Comparison of ENCODE assay signal across 9 cellular contexts in genomic region chr1:205458777-205459566, GRCh38. TPM values are rescaled to one million over a fixed set of nuclear protein-coding genes. Genes with fewer than 3 reads are reported as not detected.
DNase-seq lines count a peak whose midpoint lies in the region; ATAC-seq and TF ChIP-seq lines count a peak whose summit lies in the region.
"Had no signal": no experiment of that assay in that cellular context is flagged by ENCODE, and none has a peak within 500 bp of the region (broad histone marks: within the 10 kb centered on the region; RNA-seq: fewer than 3 reads in every experiment).

No MANE protein-coding gene starts in this region.

- H3K4me3 Mint-ChIP-seq in naive thymus-derived CD4-positive, alpha-beta T cell, result peak overlapping the region in 1 of 10 donors; percentile 34

- H3K4me1 ChIP-seq in GM23248 (ENCODE audit: insufficient read depth), result no peaks in the 10 kb centered on the region
- H3K4me1 ChIP-seq in naive thymus-derived CD4-positive, alpha-beta T cell (ENCODE audit: control insufficient read depth in 2 of 2, insufficient read depth in 2 of 2, low read length in 2 of 2), result peaks cover 9 to 17% of the 10 kb centered on the region in 2 donors

- no peak overlapping the region for H3K27ac ChIP-seq in GM23248
- no peak overlapping the region for H3K27ac ChIP-seq in naive thymus-derived CD4-positive, alpha-beta T cell (ENCODE audit: low read depth, low read length)

- no peaks in the 10 kb centered on the region for H3K9me3 ChIP-seq in GM23248 (ENCODE audit: low read depth)
- H3K9me3 ChIP-seq in naive thymus-derived CD4-positive, alpha-beta T cell (ENCODE audit: control insufficient read depth in 2 of 3, low read length in 3 of 3), result no peaks in the 10 kb centered on the region

- H3K4me2 ChIP-seq in GM23248 (ENCODE audit: unreplicated experiment), result no peak overlapping the region

- no peaks in the 10 kb centered on the region for H3K79me2 ChIP-seq in GM23248 (ENCODE audit: insufficient read depth)

- intact Hi-C loops in naive thymus-derived CD4-positive, alpha-beta T cell (cut with micrococcal nuclease), result no loop called here

- no peaks in the 10 kb centered on the region for H3K9me2 ChIP-seq in GM23248 (ENCODE audit: insufficient read depth)

- no peak overlapping the region for H3K9ac ChIP-seq in GM23248

- H3K4me3 ChIP-seq in GM23248, result no peak overlapping the region
- no peak overlapping the region for H3K4me3 ChIP-seq in cardiac fibroblast (replicated peaks in 1 of 2; ENCODE audit: low read depth in 2 of 2, low read length in 2 of 2)
- H3K4me3 ChIP-seq in naive thymus-derived CD4-positive, alpha-beta T cell (ENCODE audit: low read length), result no peak overlapping the region

- H3K9me3 Mint-ChIP-seq in naive thymus-derived CD4-positive, alpha-beta T cell, result peaks cover 0 to 2% (median 0%) of the 10 kb centered on the region in 11 donors

- H3K27me3 ChIP-seq in GM23248 (replicated peaks; ENCODE audit: insufficient read depth), result peaks cover 84% of the 10 kb centered on the region
- H3K27me3 ChIP-seq in naive thymus-derived CD4-positive, alpha-beta T cell (ENCODE audit: control insufficient read depth in 2 of 2, insufficient read depth in 2 of 2, low read length in 2 of 2), result peaks cover 17 to 22% of the 10 kb centered on the region in 2 donors

- CTCF ChIA-PET in naive thymus-derived CD4-positive, alpha-beta T cell (lab: Charles Lee), result no interaction called here

- H3K27me3 Mint-ChIP-seq in naive thymus-derived CD4-positive, alpha-beta T cell, result peaks cover 52 to 61% (median 59%) of the 10 kb centered on the region in 5 donors

- DNase-seq in GM23248, result peak; percentile 76
- peak; percentile 54 for DNase-seq in NCI-H460 (ENCODE audit: extremely low read depth, low read depth)
- peak; percentile 58 to 76 for DNase-seq in cardiac fibroblast (ENCODE audit: low read depth in 2 of 2)
- peak in 4 of 9 donors; percentile 22 to 38 (median 29) for DNase-seq in naive thymus-derived CD4-positive, alpha-beta T cell
- no peak for DNase-seq in central memory CD4-positive, alpha-beta T cell
- DNase-seq in NCI-H774 (lab: John Stamatoyannopoulos, UW), result no peak
- no peak for DNase-seq in medulla oblongata (ENCODE audit: extremely low spot score)
- no peak for DNase-seq in GM13977 (ENCODE audit: low spot score)

- peaks cover 0 to 3% (median 0%) of the 10 kb centered on the region in 5 donors for H3K36me3 Mint-ChIP-seq in naive thymus-derived CD4-positive, alpha-beta T cell

- no peaks in the 10 kb centered on the region for H3F3A ChIP-seq in GM23248 (ENCODE audit: insufficient read depth)

- no peaks in the 10 kb centered on the region for H3K36me3 ChIP-seq in GM23248 (ENCODE audit: low read depth)
- no peaks in the 10 kb centered on the region for H3K36me3 ChIP-seq in naive thymus-derived CD4-positive, alpha-beta T cell (ENCODE audit: control insufficient read depth in 2 of 3, insufficient read depth in 3 of 3, low read length in 3 of 3)

- H3K4me1 Mint-ChIP-seq in naive thymus-derived CD4-positive, alpha-beta T cell, result peaks cover 6 to 20% (median 16%) of the 10 kb centered on the region in 7 donors

- no peak overlapping the region for H2AFZ ChIP-seq in GM23248

- H4K20me1 ChIP-seq in GM23248 (ENCODE audit: insufficient read depth), result no peaks in the 10 kb centered on the region

- WGBS in GM23248 (ENCODE audit: low coverage in 1 of 2, low lambda C conversion rate in 2 of 2, missing lambda C conversion rate in 2 of 2), 2 experiments, result 38% methylated on average over 6 of the region's 6 CpGs

- POLR2A ChIA-PET in naive thymus-derived CD4-positive, alpha-beta T cell (lab: Charles Lee), result no interaction called here

- in situ Hi-C loops in GM23248 (cut with MboI) (no loop called here), GM13977 (cut with MboI; ENCODE audit: low pct_unique_long_range_greater_than_20kb, low sequenced_read_pairs, unreplicated experiment) (no loop called here)

- no peak for TF ChIP-seq CTCF in cardiac fibroblast (IDR thresholded peaks at IDR 0.05; ENCODE audit: low read depth, low read length)
- no peak for TF ChIP-seq CTCF in GM13977 (IDR thresholded peaks at IDR 0.05; ENCODE audit: extremely low read depth, insufficient read depth, missing control alignments)

- no peak overlapping the region for H3K27ac Mint-ChIP-seq in naive thymus-derived CD4-positive, alpha-beta T cell
- H3K27ac Mint-ChIP-seq: nephron had no signal

- peak; percentile 53 for ATAC-seq in naive thymus-derived CD4-positive, alpha-beta T cell

RNA-seq across cellular contexts. Expression of gene BLACAT1, which starts 3.1 kb away (rescaled TPM):
- total RNA-seq in GM23248 (2014; rRNA removed; shearing (Covaris generic)), result not detected in 2 replicates
- not detected in 2 replicates for polyA plus RNA-seq in GM23248 (2016; fragmentation: Nextera tagmentation; extraction: Ambion mirVana)
- not detected in 2 replicates for total RNA-seq in NCI-H460 (2014; rRNA removed; shearing (Covaris generic))
- not detected in 2 replicates for polyA plus RNA-seq in NCI-H460 (2014; cell fraction: nucleus; rRNA removed)
- under 1 TPM in 4 of 5 experiments, not detected in 1; 0.12 to 0.44 (median 0.31) TPM for total RNA-seq in naive thymus-derived CD4-positive, alpha-beta T cell
- polyA plus RNA-seq in naive thymus-derived CD4-positive, alpha-beta T cell, result under 1 TPM in 1 of 2 donors, not detected in 1; 0.13 TPM

RNA-seq across cellular contexts. Expression of gene LEMD1, which starts 37.1 kb away (rescaled TPM):
- total RNA-seq in GM23248 (2014; rRNA removed; shearing (Covaris generic)), result not detected in 2 replicates
- polyA plus RNA-seq in GM23248 (2016; fragmentation: Nextera tagmentation; extraction: Ambion mirVana), result not detected in 2 replicates
- not detected in 2 replicates for total RNA-seq in NCI-H460 (2014; rRNA removed; shearing (Covaris generic))
- not detected in 2 replicates for polyA plus RNA-seq in NCI-H460 (2014; cell fraction: nucleus; rRNA removed)
- under 1 TPM in 1 of 5 experiments, not detected in 4; 0.97 TPM for total RNA-seq in naive thymus-derived CD4-positive, alpha-beta T cell
- polyA plus RNA-seq in naive thymus-derived CD4-positive, alpha-beta T cell, result not detected

RNA-seq across cellular contexts. Expression of gene CDK18, which starts 45.5 kb away (rescaled TPM):
- total RNA-seq in GM23248 (2014; rRNA removed; shearing (Covaris generic)), result not detected in 2 replicates
- not detected in 2 replicates for polyA plus RNA-seq in GM23248 (2016; fragmentation: Nextera tagmentation; extraction: Ambion mirVana)
- total RNA-seq in NCI-H460 (2014; rRNA removed; shearing (Covaris generic)), result 0.06 and 0.27 TPM in 2 replicates
- 0.56 and 0.84 TPM in 2 replicates for polyA plus RNA-seq in NCI-H460 (2014; cell fraction: nucleus; rRNA removed)
- 1 to 10 TPM in 4 of 5 experiments, under 1 TPM in 1; 0.85 to 3.6 (median 3.0) TPM for total RNA-seq in naive thymus-derived CD4-positive, alpha-beta T cell
- polyA plus RNA-seq in naive thymus-derived CD4-positive, alpha-beta T cell, result 1 to 10 TPM in 1 of 2 donors, under 1 TPM in 1; 0.20 to 1.8 TPM

Comparison
In these comparisons a context has a peak if more than half of its experiments do, and no peak if none do; other contexts are left out.
1. DNase-seq: peak in GM23248 (single experiment), NCI-H460 (single experiment) and cardiac fibroblast (2 of 2); none in central memory CD4-positive, alpha-beta T cell (single experiment), NCI-H774 (single experiment), medulla oblongata (single experiment) and GM13977 (single experiment).